In the genomic region with DNA sequence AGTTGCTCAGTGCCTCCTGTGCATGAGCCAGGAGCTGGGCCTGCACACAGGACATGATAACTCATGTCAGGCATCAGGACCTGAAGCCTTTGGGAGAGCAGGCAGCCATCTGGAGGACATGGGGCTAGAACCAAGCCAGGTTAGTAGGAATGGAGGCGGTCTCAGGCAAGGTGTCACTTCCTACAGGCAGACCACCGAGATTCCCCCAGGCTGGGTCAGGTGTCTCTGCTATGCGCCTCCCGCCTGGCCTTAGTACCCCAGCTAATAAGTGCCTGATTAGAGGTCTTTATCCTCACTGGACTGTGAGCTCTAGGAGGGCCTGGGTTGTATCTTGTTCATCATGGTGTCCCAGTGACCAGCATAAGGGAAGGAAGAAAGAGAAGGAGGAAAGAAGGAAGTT, we compare ENCODE assay signal across 2 cellular contexts.
A peak's percentile ranks its signal among the peaks of the same experiment; 100 is the strongest.
TF ChIP-seq lines count a peak whose summit lies in the region.

No MANE protein-coding gene starts in this region.

TF ChIP-seq in SK-N-SH treated with all-trans-retinoic acid at 6 μM for 48 hours, 23 proteins besides CTCF, POLR2A, EP300 and RAD21:
- no peak for TF ChIP-seq TSHZ2 (CRISPR knock-in tag; IDR thresholded peaks at IDR 0.05)
- TF ChIP-seq TOX (CRISPR knock-in tag; IDR thresholded peaks at IDR 0.05; ENCODE audit: borderline replicate concordance) = 0 out of 2 replicates have a peak, but pooled peaks have one; percentile 13

TF ChIP-seq in SK-N-SH, 30 proteins besides CTCF, POLR2A, EP300 and RAD21 (continued from another document):
- TF ChIP-seq RXRA (IDR thresholded peaks at IDR 0.05; ENCODE audit: borderline replicate concordance, low read depth) (no peak), TAF1 (IDR thresholded peaks at IDR 0.05; ENCODE audit: borderline replicate concordance, low read depth, low read length) (no peak), FOXJ3 (CRISPR knock-in tag; IDR thresholded peaks at IDR 0.05) (no peak), CHD2 (IDR thresholded peaks at IDR 0.05; ENCODE audit: low read length, partially characterized antibody) (no peak), GATA2 (CRISPR knock-in tag; IDR thresholded peaks at IDR 0.05) (no peak), JUND (IDR thresholded peaks at IDR 0.05) (no peak), MEF2A (IDR thresholded peaks at IDR 0.05; ENCODE audit: borderline replicate concordance, low read depth) (no peak)
- TF ChIP-seq, protein P1, sequence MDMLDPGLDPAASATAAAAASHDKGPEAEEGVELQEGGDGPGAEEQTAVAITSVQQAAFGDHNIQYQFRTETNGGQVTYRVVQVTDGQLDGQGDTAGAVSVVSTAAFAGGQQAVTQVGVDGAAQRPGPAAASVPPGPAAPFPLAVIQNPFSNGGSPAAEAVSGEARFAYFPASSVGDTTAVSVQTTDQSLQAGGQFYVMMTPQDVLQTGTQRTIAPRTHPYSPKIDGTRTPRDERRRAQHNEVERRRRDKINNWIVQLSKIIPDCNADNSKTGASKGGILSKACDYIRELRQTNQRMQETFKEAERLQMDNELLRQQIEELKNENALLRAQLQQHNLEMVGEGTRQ (IDR thresholded peaks at IDR 0.05; ENCODE audit: borderline replicate concordance, low read depth, low read length) = no peak
- TF ChIP-seq, protein P2, sequence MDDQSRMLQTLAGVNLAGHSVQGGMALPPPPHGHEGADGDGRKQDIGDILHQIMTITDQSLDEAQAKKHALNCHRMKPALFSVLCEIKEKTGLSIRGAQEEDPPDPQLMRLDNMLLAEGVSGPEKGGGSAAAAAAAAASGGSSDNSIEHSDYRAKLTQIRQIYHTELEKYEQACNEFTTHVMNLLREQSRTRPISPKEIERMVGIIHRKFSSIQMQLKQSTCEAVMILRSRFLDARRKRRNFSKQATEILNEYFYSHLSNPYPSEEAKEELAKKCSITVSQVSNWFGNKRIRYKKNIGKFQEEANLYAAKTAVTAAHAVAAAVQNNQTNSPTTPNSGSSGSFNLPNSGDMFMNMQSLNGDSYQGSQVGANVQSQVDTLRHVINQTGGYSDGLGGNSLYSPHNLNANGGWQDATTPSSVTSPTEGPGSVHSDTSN (IDR thresholded peaks at IDR 0.05) = no peak
